Comparison of ENCODE assay signal across 1 cellular context in genomic region chr10:69087600-69088470, GRCh38.
TF ChIP-seq lines count a peak whose summit lies in the region.

SRGN (plus strand) TSS chr10:69088103; CDS start chr10:69088158, 55 bp downstream.

TF ChIP-seq in K562, 482 proteins besides CTCF, POLR2A, EP300 and RAD21 (continued from another document and continues in another):
- TF ChIP-seq E2F5 (CRISPR knock-in tag; IDR thresholded peaks at IDR 0.05) = no peak
- no peak for TF ChIP-seq SRSF1 (IDR thresholded peaks at IDR 0.05; ENCODE audit: low read depth, low read length)
- TF ChIP-seq ZBTB17 (CRISPR knock-in tag; IDR thresholded peaks at IDR 0.05) = no peak
- no peak for TF ChIP-seq NR0B1 (IDR thresholded peaks at IDR 0.05; ENCODE audit: partially characterized antibody)
- TF ChIP-seq GABPB1 (CRISPR knock-in tag; IDR thresholded peaks at IDR 0.05) = no peak
- TF ChIP-seq ETS1 (conservative IDR thresholded peaks at IDR 0.05; ENCODE audit: control insufficient read depth, low read depth, low read length) = no peak
- TF ChIP-seq XRCC5 (IDR thresholded peaks at IDR 0.05; ENCODE audit: low read depth, low read length) = no peak
- TF ChIP-seq ZNF3 (CRISPR knock-in tag; IDR thresholded peaks at IDR 0.05) = no peak
- TF ChIP-seq USF2 (CRISPR knock-in tag; IDR thresholded peaks at IDR 0.05) = no peak
- TF ChIP-seq L3MBTL2 (IDR thresholded peaks at IDR 0.05) = peak; percentile 34; the same call in 1 of the 2 replicates
- no peak for TF ChIP-seq ZNF263 (CRISPR knock-in tag; IDR thresholded peaks at IDR 0.05; ENCODE audit: borderline replicate concordance)
- TF ChIP-seq CSDE1 (IDR thresholded peaks at IDR 0.05) = no peak; a peak in 1 of 4 replicates
- TF ChIP-seq KLF16 (IDR thresholded peaks at IDR 0.05) = no peak
- no peak for TF ChIP-seq MEF2D (tag; conservative IDR thresholded peaks at IDR 0.05; ENCODE audit: low read depth)
- TF ChIP-seq CC2D1A (IDR thresholded peaks at IDR 0.05) = no peak
- TF ChIP-seq CXXC5 (CRISPR knock-in tag; IDR thresholded peaks at IDR 0.05) = no peak
- no peak for TF ChIP-seq ZNF699 (CRISPR knock-in tag; IDR thresholded peaks at IDR 0.05; ENCODE audit: insufficient replicate concordance)
- no peak for TF ChIP-seq ZNF395 (CRISPR knock-in tag; IDR thresholded peaks at IDR 0.05)
- TF ChIP-seq ETS2 (tag; IDR thresholded peaks at IDR 0.05; ENCODE audit: borderline replicate concordance, poor library complexity, severe bottlenecking) = no peak
- no peak for TF ChIP-seq MYNN (IDR thresholded peaks at IDR 0.05)
- TF ChIP-seq MYNN (CRISPR knock-in tag; IDR thresholded peaks at IDR 0.05) = no peak
- 0 out of 2 replicates have a peak, but pooled peaks have one; percentile 32 for TF ChIP-seq ESRRB (CRISPR knock-in tag; IDR thresholded peaks at IDR 0.05; ENCODE audit: borderline replicate concordance)
- TF ChIP-seq NR2C2 (CRISPR knock-in tag; IDR thresholded peaks at IDR 0.05) = no peak
- TF ChIP-seq NR2C2 (tag; IDR thresholded peaks at IDR 0.05) = no peak
- no peak for TF ChIP-seq ZNF407 (IDR thresholded peaks at IDR 0.05; ENCODE audit: low read depth)
- no peak for TF ChIP-seq TSC22D4 (tag; IDR thresholded peaks at IDR 0.05)
- TF ChIP-seq ZNF76 (CRISPR knock-in tag; IDR thresholded peaks at IDR 0.05; ENCODE audit: borderline replicate concordance) = no peak
- TF ChIP-seq TOE1 (IDR thresholded peaks at IDR 0.05; ENCODE audit: borderline replicate concordance) = 0 out of 2 replicates have a peak, but pooled peaks have one; percentile 12
- no peak for TF ChIP-seq TOE1 (CRISPR knock-in tag; IDR thresholded peaks at IDR 0.05; ENCODE audit: borderline replicate concordance, low read depth)
- no peak for TF ChIP-seq ZNF583 (CRISPR knock-in tag; IDR thresholded peaks at IDR 0.05)
- 0 out of 2 replicates have a peak, but pooled peaks have one; percentile 62 for TF ChIP-seq CBX1 (IDR thresholded peaks at IDR 0.05; ENCODE audit: low read depth)
- no peak for TF ChIP-seq ZNF551 (CRISPR knock-in tag; IDR thresholded peaks at IDR 0.05)
- TF ChIP-seq ZNF644 (tag; IDR thresholded peaks at IDR 0.05; ENCODE audit: low read depth) = no peak; the same call in 1 of the 2 replicates
- no peak for TF ChIP-seq ID3 (CRISPR knock-in tag; IDR thresholded peaks at IDR 0.05)
- no peak for TF ChIP-seq ID3 (tag; IDR thresholded peaks at IDR 0.05)
- no peak; the same call in 1 of the 2 replicates for TF ChIP-seq AFF4 (CRISPR knock-in tag; IDR thresholded peaks at IDR 0.05)
- TF ChIP-seq CBX8 (IDR thresholded peaks at IDR 0.05; ENCODE audit: borderline replicate concordance, extremely low read depth, low read depth, low read length, poor library complexity, severe bottlenecking) = no peak
- TF ChIP-seq HES1 (IDR thresholded peaks at IDR 0.05; ENCODE audit: low read depth) = no peak
- TF ChIP-seq ZSCAN32 (CRISPR knock-in tag; IDR thresholded peaks at IDR 0.05) = no peak
- TF ChIP-seq GTF2B (IDR thresholded peaks at IDR 0.05; ENCODE audit: extremely low read depth, insufficient read length) = peak; percentile 80
- no peak for TF ChIP-seq TEAD1 (CRISPR knock-in tag; IDR thresholded peaks at IDR 0.05)
- no peak for TF ChIP-seq HNRNPH1 (optimal IDR thresholded peaks at IDR 0.05; ENCODE audit: low read depth, low read length)
- TF ChIP-seq SAFB2 (IDR thresholded peaks at IDR 0.05; ENCODE audit: borderline replicate concordance, low read depth, low read length, severe bottlenecking) = no peak
- TF ChIP-seq ZNF589 (CRISPR knock-in tag; IDR thresholded peaks at IDR 0.05; ENCODE audit: low read depth) = no peak
- no peak for TF ChIP-seq ZNF384 (IDR thresholded peaks at IDR 0.05; ENCODE audit: low read depth, low read length)
- no peak for TF ChIP-seq TCF15 (CRISPR knock-in tag; IDR thresholded peaks at IDR 0.05)
